8 cellular contexts compared by ENCODE assay signal in genomic region chr5:163459465-163459887, GRCh38. TPM values are rescaled to one million over a fixed set of nuclear protein-coding genes. Genes with fewer than 3 reads are reported as not detected.
DNase-seq lines count a peak whose midpoint lies in the region; ATAC-seq, FAIRE-seq and TF ChIP-seq lines count a peak whose summit lies in the region.

No MANE protein-coding gene starts in this region.

- peak overlapping the region; percentile 99 for H2AFZ ChIP-seq in fibroblast of lung (ENCODE audit: low read length)

- ATAC-seq in HG03064 (IDR thresholded peaks at IDR 0.05; ENCODE audit: low read depth, unreplicated experiment), result peak; percentile 5
- ATAC-seq in psoas muscle, result peak in 3 of 4 donors; percentile 29 to 48 (median 38)

- H4K20me1 ChIP-seq in fibroblast of lung (ENCODE audit: control insufficient read depth, extremely low read depth, insufficient read depth, low read length), result no peaks in the 10 kb centered on the region

- H3K4me1 ChIP-seq in left ventricle myocardium inferior (peaks cover 40% of the 10 kb centered on the region), SJSA1 (replicated peaks) (peaks cover 18% of the 10 kb centered on the region), fibroblast of lung (ENCODE audit: control insufficient read depth, extremely low read depth, insufficient read depth, low read length) (no peaks in the 10 kb centered on the region), psoas muscle (peaks cover 30% of the 10 kb centered on the region)

- H3K9ac ChIP-seq in fibroblast of lung (ENCODE audit: insufficient read depth, low read length), result peak overlapping the region; percentile 95

- peaks cover 44% of the 10 kb centered on the region for H3K79me2 ChIP-seq in fibroblast of lung (ENCODE audit: control insufficient read depth, insufficient read depth, low read length)

- intact Hi-C loops in left ventricle myocardium inferior (cut with micrococcal nuclease) (no loop called here), cardiac septum (cut with DNase I) (no loop called here), psoas muscle (cut with DNase I) (loop anchor here in 1 of 2 donors (1.0 kb wide), 1 partner anchor 20 kb away; no protein-coding TSS in a partner anchor)

- TF ChIP-seq CTCF in left ventricle myocardium inferior (IDR thresholded peaks at IDR 0.05; ENCODE audit: borderline replicate concordance) (no peak), fibroblast of lung (conservative IDR thresholded peaks at IDR 0.05 in 1 of 2, IDR thresholded peaks at IDR 0.05 in 1 of 2; ENCODE audit: low read depth in 1 of 2, low read length in 2 of 2) (no peak), psoas muscle (IDR thresholded peaks at IDR 0.05) (no peak)

- 0% methylated on average over 18 of the region's 18 CpGs for WGBS in psoas muscle, 3 donors

- peak overlapping the region; percentile 91 for H3K4me2 ChIP-seq in fibroblast of lung (ENCODE audit: extremely low read depth, insufficient read depth, low read length)

- FAIRE-seq in RCC 7860 (lab: Jason Lieb, UNC), result no peak

- H3K27me3 ChIP-seq in left ventricle myocardium inferior (ENCODE audit: low read depth) (no peaks in the 10 kb centered on the region), SJSA1 (replicated peaks) (no peaks in the 10 kb centered on the region), fibroblast of lung (ENCODE audit: control insufficient read depth, insufficient read depth, low read length) (no peaks in the 10 kb centered on the region), psoas muscle (ENCODE audit: insufficient read depth in 3 of 3, low read length in 2 of 3) (no peaks in the 10 kb centered on the region)

- no peaks in the 10 kb centered on the region for H3K9me3 ChIP-seq in left ventricle myocardium inferior (replicated peaks)
- no peaks in the 10 kb centered on the region for H3K9me3 ChIP-seq in SJSA1 (replicated peaks)
- no peaks in the 10 kb centered on the region for H3K9me3 ChIP-seq in fibroblast of lung (ENCODE audit: control insufficient read depth, insufficient read depth, low read depth, low read length)
- H3K9me3 ChIP-seq in psoas muscle, result no peaks in the 10 kb centered on the region

- H3K27ac ChIP-seq in left ventricle myocardium inferior (replicated peaks) (peak overlapping the region; percentile 98), SJSA1 (peak overlapping the region; percentile 99), fibroblast of lung (ENCODE audit: insufficient read depth, low read length) (peak overlapping the region; percentile 98), psoas muscle (peak overlapping the region; percentile 95)

- DNase-seq in left ventricle myocardium inferior, result no peak
- no peak for DNase-seq in cardiac septum (ENCODE audit: low spot score)
- DNase-seq in SJSA1 (ENCODE audit: low read depth in 1 of 2, low spot score in 2 of 2), result no peak
- no peak for DNase-seq in fibroblast of lung (ENCODE audit: low read depth in 2 of 2)
- DNase-seq in psoas muscle, result no peak
- no peak for DNase-seq in RCC 7860 (ENCODE audit: low spot score)
- no peak for DNase-seq in activated CD4-positive, alpha-beta T cell treated with anti-CD3 and anti-CD28 coated beads for 48 hours

- H3K36me3 ChIP-seq in left ventricle myocardium inferior (peaks cover 17% of the 10 kb centered on the region), SJSA1 (peaks cover 38% of the 10 kb centered on the region), fibroblast of lung (ENCODE audit: control insufficient read depth, insufficient read depth, low read length) (no peaks in the 10 kb centered on the region), psoas muscle (ENCODE audit: insufficient read depth in 1 of 2, low read depth in 1 of 2) (peaks cover 0 to 25% of the 10 kb centered on the region in 2 donors)

- H3K4me3 ChIP-seq in left ventricle myocardium inferior, result peak overlapping the region; percentile 89
- peak overlapping the region; percentile 64 for H3K4me3 ChIP-seq in SJSA1
- H3K4me3 ChIP-seq in fibroblast of lung (replicated peaks in 1 of 4; ENCODE audit: control extremely low read depth in 1 of 4, insufficient read depth in 1 of 4, low read depth in 3 of 4, low read length in 4 of 4), result peak overlapping the region; percentile 88 to 93 (median 90)
- peak overlapping the region; percentile 78 for H3K4me3 ChIP-seq in psoas muscle

RNA-seq across cellular contexts. Expression of gene NUDCD2, which starts 0.4 kb away (rescaled TPM):
- total RNA-seq in left ventricle myocardium inferior (13.0 TPM), cardiac septum (16.2 TPM), fibroblast of lung (6.4 and 7.4 TPM in 2 replicates), psoas muscle (10 to 100 TPM; 13.6 to 26.3 (median 16.7) TPM)
- 15.4 and 20.5 TPM in 2 replicates for total RNA-seq in SJSA1 (2014; rRNA removed; shearing (Covaris generic))
- polyA plus RNA-seq in fibroblast of lung (5.4 and 5.9 TPM in 2 replicates), psoas muscle (10 to 100 TPM in 1 of 3 donors, 1 to 10 TPM in 2; 3.8 to 18.3 (median 5.4) TPM)
- polyA plus RNA-seq in fibroblast of lung (2012), result 14.5 and 19.9 TPM in 2 replicates
- 0.20 and 0.41 TPM in 2 replicates for polyA minus RNA-seq in fibroblast of lung (ENCODE audit: low replicate concordance)

RNA-seq across cellular contexts. Expression of gene HMMR, which starts 1.0 kb away (rescaled TPM):
- 0.91 TPM for total RNA-seq in left ventricle myocardium inferior
- total RNA-seq in cardiac septum, result 0.46 TPM
- total RNA-seq in SJSA1 (2014; rRNA removed; shearing (Covaris generic)), result 117 and 119 TPM in 2 replicates
- total RNA-seq in fibroblast of lung, result 1.3 and 19.7 TPM in 2 replicates
- 5.6 and 25.1 TPM in 2 replicates for polyA plus RNA-seq in fibroblast of lung
- polyA plus RNA-seq in fibroblast of lung (2012), result 3.5 and 20.9 TPM in 2 replicates
- polyA minus RNA-seq in fibroblast of lung (ENCODE audit: low replicate concordance), result 0.16 and 0.33 TPM in 2 replicates
- 1 to 10 TPM in 1 of 4 donors, under 1 TPM in 3; 0.14 to 1.4 (median 0.65) TPM for total RNA-seq in psoas muscle
- polyA plus RNA-seq in psoas muscle, result under 1 TPM; 0.23 to 0.93 (median 0.45) TPM

RNA-seq across cellular contexts. Expression of gene CCNG1, which starts 22.1 kb away (rescaled TPM):
- total RNA-seq in left ventricle myocardium inferior (80.8 TPM), cardiac septum (62.6 TPM), fibroblast of lung (449 and 600 TPM in 2 replicates), psoas muscle (100 to 1,000 TPM in 3 of 4 donors, 10 to 100 TPM in 1; 91.2 to 120 (median 109) TPM)
- 191 and 195 TPM in 2 replicates for total RNA-seq in SJSA1 (2014; rRNA removed; shearing (Covaris generic))
- polyA plus RNA-seq in fibroblast of lung (173 and 210 TPM in 2 replicates), psoas muscle (100 to 1,000 TPM in 2 of 3 donors, 10 to 100 TPM in 1; 74.0 to 145 (median 132) TPM)
- 143 and 171 TPM in 2 replicates for polyA plus RNA-seq in fibroblast of lung (2012)
- 85.4 and 99.1 TPM in 2 replicates for polyA minus RNA-seq in fibroblast of lung (ENCODE audit: low replicate concordance)

RNA-seq across cellular contexts. Expression of gene MAT2B, which starts 45.9 kb away (rescaled TPM):
- total RNA-seq in left ventricle myocardium inferior, result 69.2 TPM
- 45.2 TPM for total RNA-seq in cardiac septum
- 64.7 and 97.6 TPM in 2 replicates for total RNA-seq in SJSA1 (2014; rRNA removed; shearing (Covaris generic))
- total RNA-seq in fibroblast of lung, result 136 and 160 TPM in 2 replicates
- 93.6 and 116 TPM in 2 replicates for polyA plus RNA-seq in fibroblast of lung
- polyA plus RNA-seq in fibroblast of lung (2012), result 70.4 and 85.8 TPM in 2 replicates
- polyA minus RNA-seq in fibroblast of lung (ENCODE audit: low replicate concordance), result 11.1 and 14.9 TPM in 2 replicates
- total RNA-seq in psoas muscle, result 10 to 100 TPM; 27.3 to 35.9 (median 32.6) TPM
- polyA plus RNA-seq in psoas muscle, result 10 to 100 TPM; 29.7 to 72.7 (median 37.8) TPM
